In genomic region chr2:128303911-128304310, GRCh38 we compare ENCODE assay signal across 35 cellular contexts. TPM values are rescaled to one million over a fixed set of nuclear protein-coding genes. Genes with fewer than 3 reads are reported as not detected.
DNase-seq lines count a peak whose midpoint lies in the region; ATAC-seq and TF ChIP-seq lines count a peak whose summit lies in the region.
"Had no signal": no experiment of that assay in that cellular context is flagged by ENCODE, and none has a peak within 500 bp of the region (broad histone marks: within the 10 kb centered on the region; RNA-seq: fewer than 3 reads in every experiment).

No MANE protein-coding gene starts in this region.

- H3K4me1 ChIP-seq in RWPE2 (ENCODE audit: insufficient read depth, poor library complexity, severe bottlenecking) (peaks cover 49% of the 10 kb centered on the region), mesenchymal stem cell (ENCODE audit: control insufficient read depth, insufficient read depth, low read depth, low read length) (peaks cover 59% of the 10 kb centered on the region), stomach (peaks cover 52 to 95% (median 80%) of the 10 kb centered on the region in 4 donors)

- H4K8ac ChIP-seq in mesenchymal stem cell (ENCODE audit: low read length) = no peak overlapping the region

- H3K4me1 Mint-ChIP-seq in activated CD4-positive, alpha-beta T cell treated with anti-CD3 and anti-CD28 coated beads, Interleukin-2, amount 10 ng/mL, durations not matched to agents 7 days and 5 days = no peaks in the 10 kb centered on the region

- no peaks in the 10 kb centered on the region for H3K27me3 Mint-ChIP-seq in activated CD4-positive, alpha-beta T cell treated with anti-CD3 and anti-CD28 coated beads, Interleukin-2, amount 10 ng/mL, durations not matched to agents 7 days and 5 days
- H3K27me3 Mint-ChIP-seq: activated naive CD8-positive, alpha-beta T cell treated with anti-CD3 and anti-CD28 coated beads, Interleukin-2, amount 10 ng/mL, durations not matched to agents 7 days and 5 days; CD4-positive, CD25-positive, alpha-beta regulatory T cell; naive thymus-derived CD4-positive, alpha-beta T cell had no signal

- peak overlapping the region; percentile 29 for H4K91ac ChIP-seq in mesenchymal stem cell (ENCODE audit: low read length)

- H3K9me3 ChIP-seq in RWPE2 (ENCODE audit: severe bottlenecking) (no peaks in the 10 kb centered on the region), mesenchymal stem cell (ENCODE audit: control insufficient read depth, low read length) (no peaks in the 10 kb centered on the region), stomach (no peaks in the 10 kb centered on the region)
- H3K9me3 ChIP-seq: ascending aorta, left lung, MG63, psoas muscle had no signal

- TF ChIP-seq CTCF in RWPE2 (IDR thresholded peaks at IDR 0.05; ENCODE audit: poor library complexity, severe bottlenecking) = no peak
- no peak for TF ChIP-seq CTCF in stomach (IDR thresholded peaks at IDR 0.05)

- H3K4me3 Mint-ChIP-seq in activated CD4-positive, alpha-beta T cell treated with anti-CD3 and anti-CD28 coated beads, Interleukin-2, amount 10 ng/mL, durations not matched to agents 7 days and 5 days = no peak overlapping the region
- H3K4me3 Mint-ChIP-seq: activated naive CD8-positive, alpha-beta T cell treated with anti-CD3 and anti-CD28 coated beads, Interleukin-2, amount 10 ng/mL, durations not matched to agents 7 days and 5 days; CD4-positive, CD25-positive, alpha-beta regulatory T cell; naive thymus-derived CD4-positive, alpha-beta T cell had no signal

- peak overlapping the region; percentile 97 for H3K27ac ChIP-seq in RWPE2 (ENCODE audit: poor library complexity, severe bottlenecking)
- H3K27ac ChIP-seq in mesenchymal stem cell (ENCODE audit: low read length, poor library complexity, severe bottlenecking) = no peak overlapping the region
- peak overlapping the region in 3 of 5 donors; percentile 74 to 85 (median 81) for H3K27ac ChIP-seq in stomach
- H3K27ac ChIP-seq: 22Rv1, left lung, VCaP had no signal

- TF ChIP-seq POLR2A in stomach (IDR thresholded peaks at IDR 0.05) = no peak

- TF ChIP-seq EP300 in stomach (IDR thresholded peaks at IDR 0.05) = no peak

- peak overlapping the region; percentile 50 to 79 for H3K18ac ChIP-seq in mesenchymal stem cell (ENCODE audit: low read depth in 1 of 2, low read length in 2 of 2)

- POLR2A ChIA-PET in activated CD4-positive, alpha-beta T cell treated with anti-CD3 and anti-CD28 coated beads, Interleukin-2, amount 10 ng/mL, durations not matched to agents 7 days and 5 days (lab: Charles Lee) = no interaction called here

- CTCF ChIA-PET in activated CD4-positive, alpha-beta T cell treated with anti-CD3 and anti-CD28 coated beads, Interleukin-2, amount 10 ng/mL, durations not matched to agents 7 days and 5 days (lab: Charles Lee) = no interaction called here

- H3K4me3 ChIP-seq in RWPE2 (ENCODE audit: severe bottlenecking) (no peak overlapping the region), mesenchymal stem cell (ENCODE audit: insufficient read depth in 1 of 2, low read depth in 1 of 2, low read length in 2 of 2) (no peak overlapping the region), stomach (no peak overlapping the region)
- H3K4me3 ChIP-seq: ascending aorta, left lung, MG63, PC-9, psoas muscle had no signal

- no peak overlapping the region for H2BK120ac ChIP-seq in mesenchymal stem cell (ENCODE audit: low read depth, low read length)

- no peak overlapping the region for H3K4me2 ChIP-seq in mesenchymal stem cell (ENCODE audit: low read length, poor library complexity, severe bottlenecking)

- H2BK5ac ChIP-seq in mesenchymal stem cell (ENCODE audit: low read depth, low read length, poor library complexity, severe bottlenecking) = no peak overlapping the region

- no peak overlapping the region for H3K14ac ChIP-seq in mesenchymal stem cell (ENCODE audit: low read length in 2 of 2)

- no peak for ATAC-seq in RWPE2 (ENCODE audit: low read depth)
- ATAC-seq in activated naive CD4-positive, alpha-beta T cell treated with anti-CD3 and anti-CD28 coated beads, Interleukin-2, amount 50 U/mL, for 72 hours = no peak
- ATAC-seq in HG03378 (IDR thresholded peaks at IDR 0.05; ENCODE audit: unreplicated experiment) = no peak
- ATAC-seq in GM18517 (IDR thresholded peaks at IDR 0.05; ENCODE audit: unreplicated experiment) = no peak
- ATAC-seq: naive thymus-derived CD4-positive, alpha-beta T cell had no signal

- no peaks in the 10 kb centered on the region for H3K36me3 Mint-ChIP-seq in activated CD4-positive, alpha-beta T cell treated with anti-CD3 and anti-CD28 coated beads, Interleukin-2, amount 10 ng/mL, durations not matched to agents 7 days and 5 days (ENCODE audit: low read depth)
- no peaks in the 10 kb centered on the region for H3K36me3 Mint-ChIP-seq in activated naive CD4-positive, alpha-beta T cell treated with anti-CD3 and anti-CD28 coated beads, Interleukin-2, amount 50 U/mL, for 72 hours
- H3K36me3 Mint-ChIP-seq: activated naive CD8-positive, alpha-beta T cell treated with anti-CD3 and anti-CD28 coated beads, Interleukin-2, amount 10 ng/mL, durations not matched to agents 7 days and 5 days; CD4-positive, CD25-positive, alpha-beta regulatory T cell had no signal

- peak overlapping the region; percentile 41 for H2AK5ac ChIP-seq in mesenchymal stem cell (ENCODE audit: low read length, severe bottlenecking)

- no peak for DNase-seq in activated CD4-positive, alpha-beta T cell treated with anti-CD3 and anti-CD28 coated beads, Interleukin-2, amount 10 ng/mL, durations not matched to agents 7 days and 5 days
- no peak for DNase-seq in activated CD4-positive, alpha-beta T cell treated with anti-CD3 and anti-CD28 coated beads for 1 hour
- no peak for DNase-seq in RWPE2 (ENCODE audit: low spot score)
- no peak for DNase-seq in mesenchymal stem cell
- no peak for DNase-seq in stomach
- DNase-seq in activated naive CD4-positive, alpha-beta T cell treated with anti-CD3 and anti-CD28 coated beads, Interleukin-2, amount 50 U/mL, for 72 hours (ENCODE audit: low spot score in 2 of 2) = no peak
- DNase-seq: activated CD4-positive, alpha-beta T cell treated with anti-CD3 and anti-CD28 coated beads for 48 hours; activated CD8-positive, alpha-beta memory T cell treated with anti-CD3 and anti-CD28 coated beads for 24 hours; activated effector memory CD4-positive, alpha-beta T cell treated with Interleukin-2 at 50 U/mL for 16 hours; activated naive CD8-positive, alpha-beta T cell treated with anti-CD3 and anti-CD28 coated beads, Interleukin-2, amount 10 ng/mL, durations not matched to agents 7 days and 5 days; activated T-cell treated with anti-CD3 and anti-CD28 coated beads, Interleukin-2, amount 50 U/mL, for 1 hour; Calu3; CD4-positive, CD25-positive, alpha-beta regulatory T cell; cortex of kidney; DMS79 treated with DMSO at 0.1 percent for 48 hours; effector memory CD4-positive, alpha-beta T cell; GF-D8; KBM-7; MG63; naive thymus-derived CD4-positive, alpha-beta T cell; NCI-H1105; NCI-H187; NCI-H526; nucleus accumbens; PC-9; SHP77 treated with DMSO at 0.1 percent for 48 hours; stimulated activated CD4-positive, alpha-beta T cell treated with anti-CD3 and anti-CD28 coated beads, Interleukin-4, amount 100 ng/mL, for 4 hours; substantia nigra had no signal

- H3K27me3 ChIP-seq in RWPE2 (ENCODE audit: insufficient read depth, poor library complexity, severe bottlenecking) = no peaks in the 10 kb centered on the region
- no peaks in the 10 kb centered on the region for H3K27me3 ChIP-seq in mesenchymal stem cell (ENCODE audit: control insufficient read depth in 1 of 2, insufficient read depth in 1 of 2, low read length in 2 of 2)
- H3K27me3 ChIP-seq in stomach = no peaks in the 10 kb centered on the region
- H3K27me3 ChIP-seq: ascending aorta, left lung, MG63 had no signal

- peaks cover 49% of the 10 kb centered on the region for H3K79me1 ChIP-seq in mesenchymal stem cell (replicated peaks; ENCODE audit: low read length, poor library complexity, severe bottlenecking)

- peak overlapping the region; percentile 4 for H2BK15ac ChIP-seq in mesenchymal stem cell (ENCODE audit: low read depth, poor library complexity, severe bottlenecking)

- peak overlapping the region; percentile 62 to 95 for H2BK12ac ChIP-seq in mesenchymal stem cell (ENCODE audit: low read length in 2 of 2)

- WGBS in mesenchymal stem cell = over 99% methylated on average over 8 of the region's 8 CpGs
- 95 to 96% (median 96%) methylated on average over 8 of the region's 8 CpGs for WGBS in stomach, 5 donors

- no peak overlapping the region for H2AFZ ChIP-seq in mesenchymal stem cell (ENCODE audit: low read depth, low read length)
- H2AFZ ChIP-seq: PC-9 had no signal

- no peaks in the 10 kb centered on the region for H3K9me3 Mint-ChIP-seq in activated CD4-positive, alpha-beta T cell treated with anti-CD3 and anti-CD28 coated beads, Interleukin-2, amount 10 ng/mL, durations not matched to agents 7 days and 5 days
- H3K9me3 Mint-ChIP-seq in activated naive CD4-positive, alpha-beta T cell treated with anti-CD3 and anti-CD28 coated beads, Interleukin-2, amount 50 U/mL, for 72 hours = no peaks in the 10 kb centered on the region
- H3K9me3 Mint-ChIP-seq: activated naive CD8-positive, alpha-beta T cell treated with anti-CD3 and anti-CD28 coated beads, Interleukin-2, amount 10 ng/mL, durations not matched to agents 7 days and 5 days; CD4-positive, CD25-positive, alpha-beta regulatory T cell; naive thymus-derived CD4-positive, alpha-beta T cell had no signal

- H3K23ac ChIP-seq in mesenchymal stem cell (ENCODE audit: low read length in 2 of 2) = no peak overlapping the region

- H3K9ac ChIP-seq in mesenchymal stem cell (ENCODE audit: low read length) = no peak overlapping the region

- intact Hi-C loops in stomach (cut with DNase I; ENCODE audit: low total_unique reads) = loop anchor here (10.0 kb wide), 1 partner anchor 129 kb away; no protein-coding TSS in a partner anchor

- peak overlapping the region; percentile 13 for H3K27ac Mint-ChIP-seq in activated CD4-positive, alpha-beta T cell treated with anti-CD3 and anti-CD28 coated beads, Interleukin-2, amount 10 ng/mL, durations not matched to agents 7 days and 5 days
- no peak overlapping the region for H3K27ac Mint-ChIP-seq in activated naive CD4-positive, alpha-beta T cell treated with anti-CD3 and anti-CD28 coated beads, Interleukin-2, amount 50 U/mL, for 72 hours
- H3K27ac Mint-ChIP-seq: activated naive CD8-positive, alpha-beta T cell treated with anti-CD3 and anti-CD28 coated beads, Interleukin-2, amount 10 ng/mL, durations not matched to agents 7 days and 5 days; naive thymus-derived CD4-positive, alpha-beta T cell had no signal

- H3K36me3 ChIP-seq in RWPE2 (ENCODE audit: low read depth) (no peaks in the 10 kb centered on the region), mesenchymal stem cell (ENCODE audit: control insufficient read depth in 1 of 2, insufficient read depth in 2 of 2, low read depth in 1 of 2, low read length in 2 of 2) (peaks cover 0 to 22% of the 10 kb centered on the region in 2 experiments), stomach (no peaks in the 10 kb centered on the region)
- H3K36me3 ChIP-seq: ascending aorta, left lung, MG63 had no signal

- H3K4ac ChIP-seq in mesenchymal stem cell (ENCODE audit: low read depth in 1 of 2, low read length in 2 of 2) = peak overlapping the region; percentile 9 to 62

RNA-seq across cellular contexts. Expression of gene HS6ST1, which starts 14.8 kb away (rescaled TPM):
- total RNA-seq in activated CD4-positive, alpha-beta T cell treated with anti-CD3 and anti-CD28 coated beads, Interleukin-2, amount 10 ng/mL, durations not matched to agents 7 days and 5 days = 1 to 10 TPM; 7.9 to 8.4 TPM
- polyA plus RNA-seq in mesenchymal stem cell (2013, experiment 1 of 2) = 37.7 TPM
- 37.3 TPM for polyA plus RNA-seq in mesenchymal stem cell (2013, experiment 2 of 2)
- total RNA-seq in stomach = 100 to 1,000 TPM in 1 of 5 donors, 10 to 100 TPM in 2, 1 to 10 TPM in 2; 2.9 to 178 (median 20.7) TPM
- 10 to 100 TPM in 2 of 3 donors, 1 to 10 TPM in 1; 5.8 to 15.2 (median 10.5) TPM for polyA plus RNA-seq in stomach
- total RNA-seq in activated naive CD4-positive, alpha-beta T cell treated with anti-CD3 and anti-CD28 coated beads, Interleukin-2, amount 50 U/mL, for 72 hours = 10 to 100 TPM in 1 of 2 donors, 1 to 10 TPM in 1; 2.9 to 14.5 TPM
